In the genomic region with DNA sequence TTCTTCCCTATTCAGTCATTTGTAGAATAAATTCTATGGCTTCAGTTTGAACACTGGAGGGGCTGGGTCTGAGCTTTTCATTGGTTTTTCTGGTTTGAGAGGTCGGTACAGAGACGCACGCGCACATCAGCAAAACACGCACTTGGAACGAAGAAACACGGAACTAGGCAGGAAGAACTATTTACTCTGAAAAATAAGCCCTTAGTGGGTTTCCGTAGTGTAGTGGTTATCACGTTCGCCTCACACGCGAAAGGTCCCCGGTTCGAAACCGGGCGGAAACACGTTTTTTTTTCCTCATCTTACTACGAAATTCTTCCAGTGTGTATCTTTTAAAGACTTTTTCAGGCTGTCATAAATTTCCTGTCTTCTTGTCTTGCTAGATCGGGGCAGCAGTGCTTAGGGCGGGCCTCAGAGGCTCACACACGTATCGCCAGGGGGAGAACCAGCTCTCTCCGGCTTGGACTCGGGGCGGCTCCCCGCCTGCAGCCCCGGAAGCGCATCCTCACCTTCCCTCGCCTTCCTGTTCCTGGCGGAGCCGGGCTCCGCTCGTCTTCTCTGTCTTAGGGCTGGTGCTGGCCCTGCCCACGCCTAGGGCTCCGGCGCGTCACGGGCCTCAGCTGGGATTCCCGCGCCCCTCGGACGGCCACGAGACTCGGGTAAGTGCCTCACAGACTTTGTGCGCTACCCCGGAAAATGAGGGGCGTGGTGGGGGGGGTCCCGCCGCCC, we compare ENCODE assay signal across 8 cellular contexts. TPM values are rescaled to one million over a fixed set of nuclear protein-coding genes. Genes with fewer than 3 reads are reported as not detected.
DNase-seq lines count a peak whose midpoint lies in the region; ATAC-seq lines count a peak whose summit lies in the region.

A gene (plus strand): TSS at position 521 of the 726 bp plus-strand sequence. CDS start 6,841 bp downstream, outside the sequence.

- DNase-seq in NCI-H1930 (lab: John Stamatoyannopoulos, UW) (peak; percentile 80 to 82), right cardiac atrium (peak; percentile 85 to 92 (median 91)), renal cortical epithelial cell (ENCODE audit: low read depth) (peak; percentile 90), HuH-7 (ENCODE audit: low spot score) (no peak)

- WGBS in right cardiac atrium = under 1% methylated on average over 49 of the region's 49 CpGs

- H3K27ac ChIP-seq in angular gyrus (ENCODE audit: low read depth, low read length) (peak within 1 kb of the TSS; percentile 91), right cardiac atrium (ENCODE audit: low read length) (peak within 1 kb of the TSS; percentile 89)

- H3K4me3 ChIP-seq in right cardiac atrium (ENCODE audit: low read length) = peak within 1 kb of the TSS; percentile 61

- H3K9me3 ChIP-seq in right cardiac atrium (ENCODE audit: control insufficient read depth, low read length) = no peaks in the 10 kb centered on the region

- peak; percentile 37 for ATAC-seq in GM18499 (IDR thresholded peaks at IDR 0.05; ENCODE audit: insufficient read depth, unreplicated experiment)
- ATAC-seq in HG02943 (IDR thresholded peaks at IDR 0.05; ENCODE audit: low read depth, unreplicated experiment) = peak; percentile 49
- peak; percentile 91 for ATAC-seq in right cardiac atrium

- intact Hi-C loops in T-helper 2 cell treated with Interferon-gamma antibody and Interleukin-4, amounts not matched to agents 100 ng/mL and 5 ng/mL, for 36 hours (cut with micrococcal nuclease) = loop anchor here (1.0 to 10.0 kb wide), 8 partner anchors 15 to 937 kb away; a partner anchor contains a TSS
- intact Hi-C loops in right cardiac atrium (cut with DNase I) = no loop called here

- H3K4me1 ChIP-seq in right cardiac atrium (ENCODE audit: control insufficient read depth, insufficient read depth, low read length) = peaks cover 3% of the 10 kb centered on the region

- H3K27me3 ChIP-seq in right cardiac atrium (ENCODE audit: control insufficient read depth, insufficient read depth) = no peaks in the 10 kb centered on the region

RNA-seq across cellular contexts. Expression of the gene that starts here (rescaled TPM):
- total RNA-seq in T-helper 2 cell treated with Interferon-gamma antibody and Interleukin-4, amounts not matched to agents 100 ng/mL and 5 ng/mL, for 36 hours = 79.4 and 80.9 TPM in 2 replicates
- 10 to 100 TPM; 34.6 to 42.9 (median 35.9) TPM for total RNA-seq in right cardiac atrium
- 20.1 TPM for polyA plus RNA-seq in right cardiac atrium
- total RNA-seq in renal cortical epithelial cell = 117 and 119 TPM in 2 replicates

Comparison
In these comparisons a context has a peak if more than half of its experiments do, and no peak if none do; other contexts are left out.
1. ATAC-seq: peak in every context shown above with its lines; median percentile 91 in right cardiac atrium; 49 in HG02943; 37 in GM18499.